In the genomic region with DNA sequence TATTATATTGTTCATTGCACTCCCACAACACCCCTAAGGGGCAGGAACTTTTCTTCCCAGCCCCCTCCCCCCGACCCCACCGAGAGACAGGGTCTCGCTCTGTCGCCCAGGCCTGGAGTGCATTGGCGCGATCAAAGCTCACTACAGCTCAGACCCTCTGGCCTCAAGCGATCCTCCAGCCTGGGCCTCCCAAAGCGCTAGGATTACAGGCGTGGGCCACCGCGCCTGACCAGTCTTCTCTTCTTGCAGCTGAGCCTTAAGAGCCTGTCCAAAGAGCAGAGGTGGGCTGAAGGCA, we compare ENCODE assay signal across 8 cellular contexts. TPM values are rescaled to one million over a fixed set of nuclear protein-coding genes. Genes with fewer than 3 reads are reported as not detected.
DNase-seq lines count a peak whose midpoint lies in the region; ATAC-seq lines count a peak whose summit lies in the region.

No MANE protein-coding gene starts in this region.

- H3K4me1 Mint-ChIP-seq in stimulated activated naive CD8-positive, alpha-beta T cell treated with anti-CD3 and anti-CD28 coated beads, Interleukin-15, Interleukin-2, amounts not matched to agents 100 ng/mL and 50 ng/mL, for 24 hours (ENCODE audit: low read depth) = peaks cover 40% of the 10 kb centered on the region
- peaks cover 44% of the 10 kb centered on the region for H3K4me1 Mint-ChIP-seq in activated T-helper 1 cell treated with anti-CD3 and anti-CD28 coated beads, Interleukin-12 subunit alpha, Interleukin-12 subunit beta, Interleukin-2, Interleukin-4 antibody, amounts not matched to agents 30 ng/mL and 10 ng/mL and 1 ng/mL, durations not matched to agents 14 hours and 24 hours and 36 hours (ENCODE audit: low read depth)

- no peaks in the 10 kb centered on the region for H3K27me3 Mint-ChIP-seq in stimulated activated naive CD8-positive, alpha-beta T cell treated with anti-CD3 and anti-CD28 coated beads, Interleukin-15, Interleukin-2, amounts not matched to agents 100 ng/mL and 50 ng/mL, for 24 hours
- no peaks in the 10 kb centered on the region for H3K27me3 Mint-ChIP-seq in activated T-helper 1 cell treated with anti-CD3 and anti-CD28 coated beads, Interleukin-12 subunit alpha, Interleukin-12 subunit beta, Interleukin-2, Interleukin-4 antibody, amounts not matched to agents 30 ng/mL and 10 ng/mL and 1 ng/mL, durations not matched to agents 14 hours and 24 hours and 36 hours (ENCODE audit: insufficient read depth)

- H3K4me3 ChIP-seq in iPS-15b (ENCODE audit: low read depth, low read length) = peak overlapping the region; percentile 70

- H3K4me3 Mint-ChIP-seq in stimulated activated naive CD8-positive, alpha-beta T cell treated with anti-CD3 and anti-CD28 coated beads, Interleukin-15, Interleukin-2, amounts not matched to agents 100 ng/mL and 50 ng/mL, for 24 hours = peak overlapping the region; percentile 88
- H3K4me3 Mint-ChIP-seq in activated T-helper 1 cell treated with anti-CD3 and anti-CD28 coated beads, Interleukin-12 subunit alpha, Interleukin-12 subunit beta, Interleukin-2, Interleukin-4 antibody, amounts not matched to agents 30 ng/mL and 10 ng/mL and 1 ng/mL, durations not matched to agents 14 hours and 24 hours and 36 hours = peak overlapping the region; percentile 93

- H3K36me3 Mint-ChIP-seq in stimulated activated naive CD8-positive, alpha-beta T cell treated with anti-CD3 and anti-CD28 coated beads, Interleukin-15, Interleukin-2, amounts not matched to agents 100 ng/mL and 50 ng/mL, for 24 hours (ENCODE audit: low read depth) = peaks cover 41% of the 10 kb centered on the region
- peaks cover 29% of the 10 kb centered on the region for H3K36me3 Mint-ChIP-seq in activated T-helper 1 cell treated with anti-CD3 and anti-CD28 coated beads, Interleukin-12 subunit alpha, Interleukin-12 subunit beta, Interleukin-2, Interleukin-4 antibody, amounts not matched to agents 30 ng/mL and 10 ng/mL and 1 ng/mL, durations not matched to agents 14 hours and 24 hours and 36 hours (ENCODE audit: low read depth)

- H3K9me3 ChIP-seq in iPS-15b (ENCODE audit: control insufficient read depth, insufficient read depth, low read length) = no peaks in the 10 kb centered on the region

- peaks cover 12% of the 10 kb centered on the region for H3K36me3 ChIP-seq in iPS-15b (ENCODE audit: control insufficient read depth, insufficient read depth, low read length)

- H3K27me3 ChIP-seq in iPS-15b (ENCODE audit: control insufficient read depth, insufficient read depth, low read length) = peaks cover 3% of the 10 kb centered on the region

- H3K4me1 ChIP-seq in iPS-15b (ENCODE audit: control insufficient read depth, insufficient read depth, low read length) = no peaks in the 10 kb centered on the region

- intact Hi-C loops in activated T-helper 1 cell treated with anti-CD3 and anti-CD28 coated beads, Interleukin-12 subunit alpha, Interleukin-12 subunit beta, Interleukin-2, Interleukin-4 antibody, amounts not matched to agents 30 ng/mL and 10 ng/mL and 1 ng/mL, durations not matched to agents 14 hours and 24 hours and 36 hours (cut with micrococcal nuclease) = loop anchor here (1.0 to 5.0 kb wide), 4 partner anchors 14 to 615 kb away; a partner anchor contains a TSS

- H3K9me3 Mint-ChIP-seq in stimulated activated naive CD8-positive, alpha-beta T cell treated with anti-CD3 and anti-CD28 coated beads, Interleukin-15, Interleukin-2, amounts not matched to agents 100 ng/mL and 50 ng/mL, for 24 hours = no peaks in the 10 kb centered on the region
- H3K9me3 Mint-ChIP-seq in activated T-helper 1 cell treated with anti-CD3 and anti-CD28 coated beads, Interleukin-12 subunit alpha, Interleukin-12 subunit beta, Interleukin-2, Interleukin-4 antibody, amounts not matched to agents 30 ng/mL and 10 ng/mL and 1 ng/mL, durations not matched to agents 14 hours and 24 hours and 36 hours = no peaks in the 10 kb centered on the region

- no peak for ATAC-seq in stimulated activated naive CD8-positive, alpha-beta T cell treated with anti-CD3 and anti-CD28 coated beads, Interleukin-15, Interleukin-2, amounts not matched to agents 100 U/mL and 50 U/mL, for 24 hours

- DNase-seq in stimulated activated naive CD8-positive, alpha-beta T cell treated with anti-CD3 and anti-CD28 coated beads, Interleukin-15, Interleukin-2, amounts not matched to agents 100 U/mL and 50 U/mL, for 24 hours = no peak
- no peak for DNase-seq in activated T-helper 1 cell treated with anti-CD3 and anti-CD28 coated beads, Interleukin-12 subunit alpha, Interleukin-12 subunit beta, Interleukin-2, Interleukin-4 antibody, amounts not matched to agents 30 ng/mL and 10 ng/mL and 1 ng/mL, durations not matched to agents 14 hours and 24 hours and 36 hours (ENCODE audit: low spot score)
- DNase-seq in glomerular visceral epithelial cell (ENCODE audit: extremely low spot score) (no peak), NCI-H1694 (lab: John Stamatoyannopoulos, UW) (no peak), AG08396 (ENCODE audit: low spot score) (no peak)
- no peak for DNase-seq in stimulated activated CD4-positive, alpha-beta T cell treated with anti-CD3 and anti-CD28 coated beads, Interleukin-15, amount 100 ng/mL, for 24 hours

- no peak overlapping the region for H3K27ac Mint-ChIP-seq in stimulated activated naive CD8-positive, alpha-beta T cell treated with anti-CD3 and anti-CD28 coated beads, Interleukin-15, Interleukin-2, amounts not matched to agents 100 ng/mL and 50 ng/mL, for 24 hours
- no peak overlapping the region for H3K27ac Mint-ChIP-seq in activated T-helper 1 cell treated with anti-CD3 and anti-CD28 coated beads, Interleukin-12 subunit alpha, Interleukin-12 subunit beta, Interleukin-2, Interleukin-4 antibody, amounts not matched to agents 30 ng/mL and 10 ng/mL and 1 ng/mL, durations not matched to agents 14 hours and 24 hours and 36 hours

- H3K9ac ChIP-seq in iPS-15b (ENCODE audit: low read depth, low read length) = no peak overlapping the region

RNA-seq across cellular contexts. Expression of a gene that starts 0.3 kb away (rescaled TPM):
- 95.8 and 102 TPM in 2 replicates for total RNA-seq in activated T-helper 1 cell treated with anti-CD3 and anti-CD28 coated beads, Interleukin-12 subunit alpha, Interleukin-12 subunit beta, Interleukin-2, Interleukin-4 antibody, amounts not matched to agents 30 ng/mL and 10 ng/mL and 1 ng/mL, durations not matched to agents 14 hours and 24 hours and 36 hours

RNA-seq across cellular contexts. Expression of a gene that starts 3.8 kb away (rescaled TPM):
- total RNA-seq in activated T-helper 1 cell treated with anti-CD3 and anti-CD28 coated beads, Interleukin-12 subunit alpha, Interleukin-12 subunit beta, Interleukin-2, Interleukin-4 antibody, amounts not matched to agents 30 ng/mL and 10 ng/mL and 1 ng/mL, durations not matched to agents 14 hours and 24 hours and 36 hours = 43.6 and 47.4 TPM in 2 replicates

RNA-seq across cellular contexts. Expression of a gene that starts 19.3 kb away (rescaled TPM):
- 5.0 and 6.9 TPM in 2 replicates for total RNA-seq in activated T-helper 1 cell treated with anti-CD3 and anti-CD28 coated beads, Interleukin-12 subunit alpha, Interleukin-12 subunit beta, Interleukin-2, Interleukin-4 antibody, amounts not matched to agents 30 ng/mL and 10 ng/mL and 1 ng/mL, durations not matched to agents 14 hours and 24 hours and 36 hours

RNA-seq across cellular contexts. Expression of a gene that starts 44.7 kb away (rescaled TPM):
- 9.0 and 10.5 TPM in 2 replicates for total RNA-seq in activated T-helper 1 cell treated with anti-CD3 and anti-CD28 coated beads, Interleukin-12 subunit alpha, Interleukin-12 subunit beta, Interleukin-2, Interleukin-4 antibody, amounts not matched to agents 30 ng/mL and 10 ng/mL and 1 ng/mL, durations not matched to agents 14 hours and 24 hours and 36 hours
